In the genomic region with DNA sequence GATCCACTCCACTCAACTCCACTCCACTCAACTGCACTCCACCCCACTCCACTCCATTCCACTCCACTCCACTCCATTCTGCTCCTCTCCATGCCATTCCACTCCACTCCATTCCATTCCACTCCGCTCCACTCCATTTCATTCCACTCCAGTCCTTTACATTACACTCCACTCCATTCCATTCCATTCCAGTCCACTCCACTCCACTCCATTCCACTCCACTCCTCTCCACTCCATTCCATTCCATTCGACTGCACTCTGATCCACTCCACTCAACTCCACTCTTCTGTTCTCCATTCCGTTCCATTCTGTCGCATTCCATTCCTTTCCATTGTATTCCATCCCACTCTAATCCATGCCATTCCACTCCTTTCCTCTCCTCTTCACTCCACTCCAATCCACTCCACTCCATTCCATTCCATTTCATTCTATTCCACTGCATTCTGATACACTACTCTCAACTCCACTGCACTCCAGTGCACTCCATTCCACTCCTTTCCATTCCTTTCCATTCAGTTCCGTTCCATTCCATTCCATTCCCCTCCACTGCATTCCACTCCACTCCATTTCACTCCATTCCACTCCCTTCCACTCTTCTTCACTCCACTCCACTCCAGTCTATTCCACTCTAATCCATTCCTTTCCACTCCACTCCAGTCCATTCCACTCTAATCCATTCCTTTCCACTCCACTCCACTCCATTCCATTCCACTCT, we compare ENCODE assay signal across 7 cellular contexts.
DNase-seq lines count a peak whose midpoint lies in the region; ATAC-seq and TF ChIP-seq lines count a peak whose summit lies in the region.
"Not testable (repeated sequence)": the region's sequence is repeated elsewhere in the genome, so short reads cannot be mapped to it uniquely, and the experiment has no call there.

No MANE protein-coding gene starts in this region.

- H3K9me1 ChIP-seq in IMR-90 (ENCODE audit: insufficient read depth, low read length) = not testable (repeated sequence)

- not testable (repeated sequence) for DNase-seq in IMR-90, heart right ventricle, left lung, mesendoderm, trophoblast cell

- intact Hi-C loops in IMR-90 (cut with micrococcal nuclease); heart right ventricle (cut with DNase I); left lung (cut with DNase I): not testable (repeated sequence)

- H3K36me3 ChIP-seq in IMR-90 (ENCODE audit: control insufficient read depth, insufficient read depth, low read length); heart right ventricle; left lung; mesendoderm (ENCODE audit: control insufficient read depth, insufficient read depth, low read length); trophoblast cell (ENCODE audit: control insufficient read depth in 1 of 2, insufficient read depth in 2 of 2, low read length in 2 of 2); subcutaneous abdominal adipose tissue (ENCODE audit: control insufficient read depth in 5 of 5, insufficient read depth in 5 of 5, low read length in 5 of 5): not testable (repeated sequence)

- H2BK120ac ChIP-seq in IMR-90 (ENCODE audit: low read depth, low read length); mesendoderm (ENCODE audit: low read depth, low read length); trophoblast cell (ENCODE audit: insufficient read depth, low read length, poor library complexity): not testable (repeated sequence)

- not testable (repeated sequence) for H2BK15ac ChIP-seq in IMR-90 (ENCODE audit: low read depth, low read length); mesendoderm (replicated peaks; ENCODE audit: low read depth)

- not testable (repeated sequence) for H2BK12ac ChIP-seq in trophoblast cell (ENCODE audit: low read length)

- H3K4ac ChIP-seq in IMR-90 (ENCODE audit: low read depth, low read length); mesendoderm (ENCODE audit: low read depth, low read length); trophoblast cell (ENCODE audit: low read depth, low read length): not testable (repeated sequence)

- not testable (repeated sequence) for ATAC-seq in IMR-90 (ENCODE audit: low read depth)
- ATAC-seq in esophagus mucosa (peak; percentile 18), heart right ventricle (peak in 5 of 8 donors; percentile 5 to 25 (median 19)), left lung (peak; percentile 12)

- H3K4me2 ChIP-seq in IMR-90 (ENCODE audit: low read depth, low read length); mesendoderm (ENCODE audit: low read length); trophoblast cell (ENCODE audit: low read length): not testable (repeated sequence)

- H3K27me3 ChIP-seq in IMR-90 (ENCODE audit: control insufficient read depth, insufficient read depth, low read length); heart right ventricle; left lung; mesendoderm (ENCODE audit: insufficient read depth, low read length, poor library complexity); trophoblast cell (ENCODE audit: insufficient read depth, low read length); subcutaneous abdominal adipose tissue (ENCODE audit: control insufficient read depth in 5 of 5, insufficient read depth in 4 of 5, low read length in 5 of 5): not testable (repeated sequence)

- not testable (repeated sequence) for H3K79me2 ChIP-seq in mesendoderm (ENCODE audit: control insufficient read depth, insufficient read depth, low read length); trophoblast cell (ENCODE audit: control insufficient read depth, insufficient read depth, low read length, poor library complexity)

- H4K91ac ChIP-seq in IMR-90 (ENCODE audit: insufficient read depth, low read depth, low read length); trophoblast cell (ENCODE audit: low read depth, low read length): not testable (repeated sequence)

- TF ChIP-seq CTCF in IMR-90 (conservative IDR thresholded peaks at IDR 0.05; ENCODE audit: low read depth, low read length); heart right ventricle (IDR thresholded peaks at IDR 0.05); left lung (IDR thresholded peaks at IDR 0.05): not testable (repeated sequence)

- not testable (repeated sequence) for H2AK5ac ChIP-seq in IMR-90 (ENCODE audit: low read depth, low read length); mesendoderm (ENCODE audit: low read length); trophoblast cell (ENCODE audit: low read length)

- H4K5ac ChIP-seq in IMR-90 (ENCODE audit: low read depth, low read length); mesendoderm (ENCODE audit: low read length): not testable (repeated sequence)

- not testable (repeated sequence) for H4K8ac ChIP-seq in IMR-90 (ENCODE audit: low read depth in 2 of 2, low read length in 2 of 2); mesendoderm (ENCODE audit: low read depth, low read length); trophoblast cell (ENCODE audit: low read depth, low read length)

- CTCF ChIA-PET in IMR-90 (lab: Yijun Ruan, JAX) = not testable (repeated sequence)

- POLR2A ChIA-PET in IMR-90 (lab: Charles Lee; ENCODE audit: unreplicated experiment) = not testable (repeated sequence)

- TF ChIP-seq POLR2A in IMR-90 (IDR thresholded peaks at IDR 0.05; ENCODE audit: low read depth, low read length) = not testable (repeated sequence)

- not testable (repeated sequence) for H3K18ac ChIP-seq in IMR-90 (ENCODE audit: low read depth, low read length); mesendoderm (ENCODE audit: low read length); trophoblast cell (ENCODE audit: low read length)

- H3K56ac ChIP-seq in IMR-90 (ENCODE audit: extremely low read depth, insufficient read depth, low read length); mesendoderm (ENCODE audit: low read length): not testable (repeated sequence)

- H4K20me1 ChIP-seq in IMR-90 (ENCODE audit: insufficient read depth, low read length) = not testable (repeated sequence)

- not testable (repeated sequence) for H2AK9ac ChIP-seq in IMR-90 (replicated peaks; ENCODE audit: low read depth, low read length, poor library complexity)

- H2BK20ac ChIP-seq in IMR-90 (ENCODE audit: low read depth, low read length) = not testable (repeated sequence)

- not testable (repeated sequence) for BruUV-seq in IMR-90 (replicated peaks; lab: Mats Ljungman, UMichigan)

- not testable (repeated sequence) for H3K4me1 ChIP-seq in IMR-90 (ENCODE audit: control insufficient read depth, insufficient read depth, low read length); heart right ventricle; left lung; mesendoderm (ENCODE audit: control insufficient read depth, low read depth, low read length); trophoblast cell (ENCODE audit: control insufficient read depth in 1 of 2, insufficient read depth in 2 of 2, low read length in 2 of 2); subcutaneous abdominal adipose tissue (ENCODE audit: control insufficient read depth in 5 of 5, insufficient read depth in 5 of 5, low read length in 5 of 5)

- not testable (repeated sequence) for H3K23ac ChIP-seq in IMR-90 (ENCODE audit: low read depth, low read length); mesendoderm (ENCODE audit: low read length)
- peak overlapping the region; percentile 98 for H3K23ac ChIP-seq in trophoblast cell (ENCODE audit: low read length)

- dilution Hi-C loops in IMR-90 (cut with HindIII; ENCODE audit: low sequenced_read_pairs, unreplicated experiment) = not testable (repeated sequence)

- TF ChIP-seq RAD21 in IMR-90 (IDR thresholded peaks at IDR 0.05; ENCODE audit: low read length) = not testable (repeated sequence)

- H2BK5ac ChIP-seq in IMR-90 (ENCODE audit: low read depth, low read length, poor library complexity, severe bottlenecking) = peak overlapping the region; percentile 67
- not testable (repeated sequence) for H2BK5ac ChIP-seq in mesendoderm (ENCODE audit: low read length); trophoblast cell (ENCODE audit: low read depth, low read length, poor library complexity)

- H3K9me3 ChIP-seq in IMR-90 (ENCODE audit: control insufficient read depth, insufficient read depth, low read length) (peaks cover 52% of the 10 kb centered on the region), heart right ventricle (peaks cover 0 to 82% (median 28%) of the 10 kb centered on the region in 11 donors), left lung (peaks cover 32 to 100% of the 10 kb centered on the region in 2 donors), trophoblast cell (ENCODE audit: insufficient read depth, low read depth, low read length) (peaks cover 31% of the 10 kb centered on the region), subcutaneous abdominal adipose tissue (ENCODE audit: control insufficient read depth in 5 of 5, low read length in 5 of 5) (peaks cover 27 to 71% (median 60%) of the 10 kb centered on the region in 5 donors)

- H3K79me1 ChIP-seq in IMR-90 (ENCODE audit: low read depth in 1 of 2, low read length in 2 of 2); mesendoderm (ENCODE audit: low read length); trophoblast cell (ENCODE audit: low read length): not testable (repeated sequence)

- not testable (repeated sequence) for H3K4me3 ChIP-seq in IMR-90 (ENCODE audit: insufficient read depth, low read depth, low read length); heart right ventricle; left lung; trophoblast cell (ENCODE audit: low read depth, low read length)
- H3K4me3 ChIP-seq in mesendoderm (ENCODE audit: low read length) (peak overlapping the region; percentile 13), subcutaneous abdominal adipose tissue (ENCODE audit: low read depth in 1 of 5, low read length in 5 of 5) (peak overlapping the region in 4 of 5 donors; percentile 3 to 41 (median 13))

- not testable (repeated sequence) for H2AFZ ChIP-seq in IMR-90 (replicated peaks; ENCODE audit: low read length, poor library complexity); trophoblast cell (ENCODE audit: insufficient read depth, low read length, poor library complexity)

- not testable (repeated sequence) for H3K9ac ChIP-seq in IMR-90 (ENCODE audit: low read depth, low read length); mesendoderm (ENCODE audit: low read length); trophoblast cell (ENCODE audit: low read length); subcutaneous abdominal adipose tissue (ENCODE audit: low read length in 5 of 5)

- in situ Hi-C loops in IMR-90 (cut with MboI; ENCODE audit: low sequenced_read_pairs) = not testable (repeated sequence)

- WGBS in IMR-90 (ENCODE audit: extremely low coverage in 2 of 2, insufficient read length in 1 of 2), 2 experiments = 18% methylated on average over 3 of the region's 5 CpGs; no CpG with 5 or more reads in 1 of the 2 experiments
- 51 to 53% methylated on average over 5 of the region's 5 CpGs for whole genome bisulfite sequencing in heart right ventricle, 2 donors
- WGBS in mesendoderm (ENCODE audit: extremely low coverage, insufficient coverage, low lambda C conversion rate) = no CpG with 5 or more reads among the region's 5 CpGs
- no CpG with 5 or more reads among the region's 5 CpGs for WGBS in trophoblast cell (ENCODE audit: extremely low coverage, insufficient coverage, insufficient read length)

- H3K27ac ChIP-seq in IMR-90 (ENCODE audit: insufficient read depth, low read length); heart right ventricle; left lung; mesendoderm (ENCODE audit: low read depth, low read length); trophoblast cell (ENCODE audit: low read depth, low read length); subcutaneous abdominal adipose tissue (ENCODE audit: low read depth, low read length): not testable (repeated sequence)

- H3K14ac ChIP-seq in IMR-90 (replicated peaks; ENCODE audit: low read depth, low read length); trophoblast cell (ENCODE audit: low read length): not testable (repeated sequence)

- H4K12ac ChIP-seq in trophoblast cell (ENCODE audit: low read depth, low read length) = not testable (repeated sequence)
